Comparison of ENCODE assay signal across 7 cellular contexts in genomic region chr1:7738044-7738443, GRCh38.
"Had no signal": no experiment of that assay in that cellular context is flagged by ENCODE, and none has a peak within 500 bp of the region (broad histone marks: within the 10 kb centered on the region; RNA-seq: fewer than 3 reads in every experiment).

No MANE protein-coding gene starts in this region.

- H3K4me3 ChIP-seq: GM23338 had no signal

- H3K27ac ChIP-seq: HL-60 had no signal

- DNase-seq: H9, HCEC 1CT, KBM-7 had no signal

- H3K27ac Mint-ChIP-seq: GM23338, H9, IgD-negative memory B cell had no signal

- H3K9me3 Mint-ChIP-seq: IgD-negative memory B cell had no signal

- H3K4me3 Mint-ChIP-seq: GM23338, H9, IgD-negative memory B cell had no signal

- ATAC-seq: GM23338, HepG2 had no signal

- H3K4me1 Mint-ChIP-seq: GM23338, H9, IgD-negative memory B cell had no signal

- H3K27me3 Mint-ChIP-seq: IgD-negative memory B cell had no signal
